ENCODE assay signal across 8 cellular contexts in genomic region chr19:12796146-12797071, GRCh38. TPM values are rescaled to one million over a fixed set of nuclear protein-coding genes. Genes with fewer than 3 reads are reported as not detected.
DNase-seq lines count a peak whose midpoint lies in the region; ATAC-seq, FAIRE-seq and TF ChIP-seq lines count a peak whose summit lies in the region.

No MANE protein-coding gene starts in this region.

- peak; percentile 37 for TF ChIP-seq CTCF in activated B cell treated with CpG ODN at 0.5 μM for 24 hours (IDR thresholded peaks at IDR 0.05)
- TF ChIP-seq CTCF in chondrocyte (IDR thresholded peaks at IDR 0.05), result peak; percentile 94

- H3K4me3 Mint-ChIP-seq in activated B cell treated with CpG ODN at 0.5 μM for 24 hours (peak overlapping the region; percentile 81), chondrocyte (ENCODE audit: unreplicated experiment) (peak overlapping the region; percentile 48)

- POLR2A ChIA-PET in activated B cell treated with CpG ODN at 0.5 μM for 24 hours (lab: Charles Lee), result interaction anchor here (0.7 to 13.2 kb wide), 15 partner anchors 10 to 122 kb away, joined by 3 to 909 read pairs (median 6); partner anchors contain the start of genes GET3, HOOK2, RNASEH2A and SYCE2

- intact Hi-C loops in activated B cell treated with CpG ODN at 0.5 μM for 24 hours (cut with micrococcal nuclease), result loop anchor here (1.0 kb wide), 7 partner anchors 19 to 232 kb away; no protein-coding TSS in a partner anchor
- intact Hi-C loops in left colon (cut with DNase I, micrococcal nuclease), result loop anchor here in 1 of 2 donors (5.0 kb wide), 1 partner anchor 34 kb away; no protein-coding TSS in a partner anchor

- H3K27me3 Mint-ChIP-seq in activated B cell treated with CpG ODN at 0.5 μM for 24 hours (no peaks in the 10 kb centered on the region), chondrocyte (ENCODE audit: low read depth) (no peaks in the 10 kb centered on the region)

- H3K36me3 Mint-ChIP-seq in activated B cell treated with CpG ODN at 0.5 μM for 24 hours (ENCODE audit: low read depth), result peaks cover 11% of the 10 kb centered on the region
- peaks cover 2% of the 10 kb centered on the region for H3K36me3 Mint-ChIP-seq in chondrocyte (ENCODE audit: low read depth)

- peak overlapping the region; percentile 80 for H3K27ac Mint-ChIP-seq in activated B cell treated with CpG ODN at 0.5 μM for 24 hours
- peak overlapping the region; percentile 95 for H3K27ac Mint-ChIP-seq in chondrocyte (ENCODE audit: unreplicated experiment)

- peak; percentile 73 for DNase-seq in A172 (ENCODE audit: low spot score)
- no peak for DNase-seq in GM18507 (ENCODE audit: extremely low spot score, insufficient read length, low read depth)
- peak; percentile 52 for DNase-seq in NCI-H345 (lab: John Stamatoyannopoulos, UW)
- peak; percentile 63 for DNase-seq in activated B cell treated with CpG ODN at 0.5 μM for 24 hours
- DNase-seq in chondrocyte (ENCODE audit: low spot score), result no peak
- DNase-seq in left colon, result peak; percentile 74 to 83
- DNase-seq in stimulated activated CD4-positive, alpha-beta T cell treated with anti-CD3 and anti-CD28 coated beads, Interleukin-2, amount 100 ng/mL, for 48 hours, result peak; percentile 70 to 76

- ATAC-seq in activated B cell treated with CpG ODN at 0.5 μM for 24 hours (ENCODE audit: low read depth) (no peak), left colon (peak; percentile 39), GM19023 (IDR thresholded peaks at IDR 0.05; ENCODE audit: unreplicated experiment) (no peak)

- peak; percentile 93 for FAIRE-seq in GM18507 (lab: Jason Lieb, UNC)

- H3K9me3 Mint-ChIP-seq in activated B cell treated with CpG ODN at 0.5 μM for 24 hours (no peaks in the 10 kb centered on the region), chondrocyte (ENCODE audit: low read depth) (no peaks in the 10 kb centered on the region)

- CTCF ChIA-PET in activated B cell treated with CpG ODN at 0.5 μM for 24 hours (lab: Charles Lee), result interaction anchor here (0.7 to 11.4 kb wide), 16 partner anchors 10 to 298 kb away, joined by 3 to 280 read pairs (median 4); partner anchors contain the start of genes FBXW9, GET3, HOOK2 and MAN2B1

- peaks cover 34% of the 10 kb centered on the region for H3K4me1 Mint-ChIP-seq in activated B cell treated with CpG ODN at 0.5 μM for 24 hours
- peaks cover 33% of the 10 kb centered on the region for H3K4me1 Mint-ChIP-seq in chondrocyte (ENCODE audit: low read depth)

RNA-seq across cellular contexts. Expression of gene JUNB, which starts 5.1 kb away (rescaled TPM):
- total RNA-seq in A172 (2014; rRNA removed; shearing (Covaris generic)), result 79.1 and 85.7 TPM in 2 replicates
- total RNA-seq in activated B cell treated with CpG ODN at 0.5 μM for 24 hours (127 and 132 TPM in 2 replicates), chondrocyte (99.0 to 129 TPM (median 122 TPM) in 3 replicates), left colon (100 to 1,000 TPM; 169 to 314 TPM)

RNA-seq across cellular contexts. Expression of gene PRDX2, which starts 5.2 kb away (rescaled TPM):
- not detected in 2 replicates for total RNA-seq in A172 (2014; rRNA removed; shearing (Covaris generic))
- total RNA-seq in activated B cell treated with CpG ODN at 0.5 μM for 24 hours, result 53.1 and 55.6 TPM in 2 replicates
- 184 to 211 TPM (median 190 TPM) in 3 replicates for total RNA-seq in chondrocyte
- 100 to 1,000 TPM; 249 to 298 TPM for total RNA-seq in left colon

RNA-seq across cellular contexts. Expression of gene THSD8, which starts 5.5 kb away (rescaled TPM):
- total RNA-seq in A172 (2014; rRNA removed; shearing (Covaris generic)), result not detected in 2 replicates
- total RNA-seq in activated B cell treated with CpG ODN at 0.5 μM for 24 hours (2.3 and 5.9 TPM in 2 replicates), chondrocyte (3.6 to 5.4 TPM (median 4.5 TPM) in 3 replicates), left colon (1 to 10 TPM; 3.2 to 4.4 TPM)

RNA-seq across cellular contexts. Expression of gene RNASEH2A, which starts 10.0 kb away (rescaled TPM):
- 88.8 and 89.6 TPM in 2 replicates for total RNA-seq in A172 (2014; rRNA removed; shearing (Covaris generic))
- 13.4 and 22.1 TPM in 2 replicates for total RNA-seq in activated B cell treated with CpG ODN at 0.5 μM for 24 hours
- total RNA-seq in chondrocyte, result 9.9 to 22.8 TPM (median 11.9 TPM) in 3 replicates
- 10 to 100 TPM in 1 of 2 donors, 1 to 10 TPM in 1; 5.7 to 10.9 TPM for total RNA-seq in left colon

RNA-seq across cellular contexts. Expression of gene HOOK2, which starts 21.1 kb away (rescaled TPM):
- 10.2 and 20.5 TPM in 2 replicates for total RNA-seq in A172 (2014; rRNA removed; shearing (Covaris generic))
- 13.4 and 21.2 TPM in 2 replicates for total RNA-seq in activated B cell treated with CpG ODN at 0.5 μM for 24 hours
- total RNA-seq in chondrocyte, result 26.8 to 34.0 TPM (median 30.5 TPM) in 3 replicates
- total RNA-seq in left colon, result 10 to 100 TPM; 58.3 to 83.1 TPM

Comparison
In these comparisons a context has a peak if more than half of its experiments do, and no peak if none do; other contexts are left out.
1. DNase-seq: peak in A172 (single experiment), NCI-H345 (single experiment), activated B cell treated with CpG ODN at 0.5 μM for 24 hours (single experiment), left colon (2 of 2) and stimulated activated CD4-positive, alpha-beta T cell treated with anti-CD3 and anti-CD28 coated beads, Interleukin-2, amount 100 ng/mL, for 48 hours (2 of 2); none in GM18507 (single experiment) and chondrocyte (single experiment).
2. RNA of gene PRDX2, which starts 5.2 kb away (total RNA-seq): 249 to 298 TPM in left colon, 184 to 211 TPM in chondrocyte and 53.1 to 55.6 TPM in activated B cell treated with CpG ODN at 0.5 μM for 24 hours; not detected in A172; every median in the first group is over 10 times any median in the second.